In genomic region chr16:2460916-2461315, GRCh38 we compare ENCODE assay signal across 12 cellular contexts. TPM values are rescaled to one million over a fixed set of nuclear protein-coding genes. Genes with fewer than 3 reads are reported as not detected.
DNase-seq lines count a peak whose midpoint lies in the region; ATAC-seq and TF ChIP-seq lines count a peak whose summit lies in the region.
"Had no signal": no experiment of that assay in that cellular context is flagged by ENCODE, and none has a peak within 500 bp of the region (broad histone marks: within the 10 kb centered on the region; RNA-seq: fewer than 3 reads in every experiment).

No MANE protein-coding gene starts in this region.

- H2AK5ac ChIP-seq in H9 (ENCODE audit: insufficient read length, low read length): no peak overlapping the region

- H2BK15ac ChIP-seq in H9 (ENCODE audit: low read depth, low read length): no peak overlapping the region

- no peak overlapping the region for H2AFZ ChIP-seq in H9 (ENCODE audit: low read length)

- H3K23ac ChIP-seq in H9 (ENCODE audit: insufficient read length, low read depth, low read length): no peak overlapping the region

- H2BK5ac ChIP-seq in H9 (ENCODE audit: insufficient read length, low read length): no peak overlapping the region

- no peak overlapping the region for H2BK20ac ChIP-seq in H9 (ENCODE audit: low read depth, low read length, poor library complexity, severe bottlenecking)

- no peaks in the 10 kb centered on the region for H3K27me3 Mint-ChIP-seq in H9 (ENCODE audit: low read depth)

- H3K4me3 Mint-ChIP-seq in H9: peak overlapping the region; percentile 73 to 80

- no peak for ATAC-seq in GM19467 (IDR thresholded peaks at IDR 0.05; ENCODE audit: unreplicated experiment)

- WGBS in H9 (ENCODE audit: extremely low coverage, insufficient read length, low lambda C conversion rate): no CpG with 5 or more reads among the region's 13 CpGs

- peak overlapping the region; percentile 2 for H3K27ac ChIP-seq in AG04450 (ENCODE audit: low read depth, low read length)
- H3K27ac ChIP-seq in H9 (ENCODE audit: insufficient read length, low read depth, low read length): no peak overlapping the region
- H3K27ac ChIP-seq in WERI-Rb-1: peak overlapping the region; percentile 91
- H3K27ac ChIP-seq: lower lobe of right lung had no signal

- peaks cover 9 to 20% of the 10 kb centered on the region in 2 experiments for H3K4me1 Mint-ChIP-seq in H9

- no peak overlapping the region for H2BK12ac ChIP-seq in H9 (ENCODE audit: insufficient read length, low read depth, low read length)

- 0 out of 2 replicates have a peak, but pooled peaks cover 2% of the 10 kb centered on the region for H3K79me2 ChIP-seq in H9 (ENCODE audit: insufficient read depth, low read length)

- H3K27ac Mint-ChIP-seq in H9: no peak overlapping the region

- H3K9me3 Mint-ChIP-seq in H9: no peaks in the 10 kb centered on the region

- no peaks in the 10 kb centered on the region for H4K20me1 ChIP-seq in H9 (ENCODE audit: control insufficient read depth, insufficient read depth, insufficient read length)

- peaks cover 62% of the 10 kb centered on the region for H3K36me3 ChIP-seq in WERI-Rb-1
- H3K36me3 ChIP-seq: lower lobe of right lung had no signal

- CTCF ChIA-PET in AG04450 (lab: Charles Lee): no interaction called here

- H3K4me2 ChIP-seq in H9 (ENCODE audit: insufficient read depth, insufficient read length, low read length): peak overlapping the region; percentile 52

- peaks cover 7% of the 10 kb centered on the region for H3K79me1 ChIP-seq in H9 (ENCODE audit: insufficient read depth, low read depth, low read length, poor library complexity, severe bottlenecking)

- no peak overlapping the region for H3K18ac ChIP-seq in H9 (ENCODE audit: insufficient read length, low read depth, low read length)

- TF ChIP-seq CTCF in AG04450 (IDR thresholded peaks at IDR 0.05; ENCODE audit: low read depth, low read length) (no peak), H9 (conservative IDR thresholded peaks at IDR 0.05) (no peak), WERI-Rb-1 (IDR thresholded peaks at IDR 0.05; ENCODE audit: low read depth, low read length) (no peak)

- H4K5ac ChIP-seq in H9 (ENCODE audit: insufficient read length, low read depth, low read length): no peak overlapping the region

- DNase-seq in AG04450 (ENCODE audit: low read depth, low spot score) (no peak), H9 (no peak), WERI-Rb-1 (no peak), SIG-M5 treated with dmso at 0.1 percent for 504 hours (lab: John Stamatoyannopoulos, UW; ENCODE audit: unreplicated experiment) (no peak), NCI-H2081 treated with DMSO at 0.1 percent for 48 hours (lab: John Stamatoyannopoulos, UW) (no peak), superior temporal gyrus (ENCODE audit: extremely low spot score) (no peak)
- DNase-seq: DMS153, NCI-H446, spleen had no signal

- H4K91ac ChIP-seq in H9 (ENCODE audit: insufficient read length, low read depth, low read length): no peak overlapping the region

- H3K4me3 ChIP-seq in AG04450 (ENCODE audit: low read depth, low read length) (peak overlapping the region; percentile 70), WERI-Rb-1 (ENCODE audit: low read depth, low read length) (peak overlapping the region; percentile 65), iPS-18c (ENCODE audit: insufficient read depth, low read depth, low read length) (peak overlapping the region; percentile 58)

- peak overlapping the region; percentile 32 for H3K9ac ChIP-seq in H9 (ENCODE audit: extremely low read depth, insufficient read length, low read length)

- H3K56ac ChIP-seq in H9 (ENCODE audit: insufficient read length, low read depth, low read length): no peak overlapping the region

- peaks cover 11% of the 10 kb centered on the region for H3K23me2 ChIP-seq in H9 (ENCODE audit: insufficient read length, low read depth, low read length, poor library complexity, severe bottlenecking)

- no peak overlapping the region for H3T11ph ChIP-seq in H9 (ENCODE audit: low read length)

- no peak overlapping the region for H3K14ac ChIP-seq in H9 (ENCODE audit: insufficient read depth, low read length)

- H4K8ac ChIP-seq in H9 (replicated peaks; ENCODE audit: insufficient read length, low read depth, low read length): no peak overlapping the region

- no peaks in the 10 kb centered on the region for H3K9me3 ChIP-seq in AG04450 (ENCODE audit: control insufficient read depth, insufficient read depth, low read length)
- H3K9me3 ChIP-seq in H9 (ENCODE audit: control insufficient read depth, low read depth, low read length): no peaks in the 10 kb centered on the region
- no peaks in the 10 kb centered on the region for H3K9me3 ChIP-seq in WERI-Rb-1 (ENCODE audit: severe bottlenecking)
- H3K9me3 ChIP-seq in iPS-18c (ENCODE audit: control insufficient read depth, insufficient read depth, low read length): no peaks in the 10 kb centered on the region
- H3K9me3 ChIP-seq: lower lobe of right lung, spleen had no signal

- H3K36me3 Mint-ChIP-seq in H9 (ENCODE audit: insufficient read depth in 1 of 3, low read depth in 3 of 3): peaks cover 13 to 47% (median 38%) of the 10 kb centered on the region in 3 experiments; a peak in 6 of 7 replicates

- POLR2A ChIA-PET in AG04450 (lab: Yijun Ruan, JAX): interaction anchor here (1.6 kb wide), 1 partner anchor 31 kb away, joined by 3 read pairs; no protein-coding TSS in a partner anchor

- H3K27me3 ChIP-seq in AG04450 (ENCODE audit: control insufficient read depth, insufficient read depth, low read length): no peaks in the 10 kb centered on the region
- H3K27me3 ChIP-seq in H9 (ENCODE audit: insufficient read depth, low read length): no peaks in the 10 kb centered on the region
- no peaks in the 10 kb centered on the region for H3K27me3 ChIP-seq in WERI-Rb-1 (ENCODE audit: insufficient read depth, low read depth, severe bottlenecking)

- H3K4ac ChIP-seq in H9 (ENCODE audit: low read depth, low read length): no peak overlapping the region

- peaks cover 2% of the 10 kb centered on the region; the same call in 1 of the 2 replicates for H3K4me1 ChIP-seq in H9 (ENCODE audit: insufficient read depth, low read length)

- H2BK120ac ChIP-seq in H9 (ENCODE audit: low read depth, low read length, poor library complexity, severe bottlenecking): no peak overlapping the region

RNA-seq across cellular contexts. Expression of gene TEDC2, which starts 1.0 kb away (rescaled TPM):
- polyA plus RNA-seq in AG04450 (2011; rRNA removed): 1.8 TPM in 2 replicates
- polyA minus RNA-seq in AG04450 (2011; rRNA and poly(A)+ RNA removed): 1.8 and 2.1 TPM in 2 replicates
- total RNA-seq in H9 (2021): 40.7 and 45.4 TPM in 2 replicates

RNA-seq across cellular contexts. Expression of gene NTN3, which starts 10.2 kb away (rescaled TPM):
- polyA plus RNA-seq in AG04450 (2011; rRNA removed): 0.31 and 0.38 TPM in 2 replicates
- polyA minus RNA-seq in AG04450 (2011; rRNA and poly(A)+ RNA removed): 0.28 and 0.30 TPM in 2 replicates
- 1.3 TPM in 2 replicates for total RNA-seq in H9 (2021)

RNA-seq across cellular contexts. Expression of gene TBC1D24, which starts 14.0 kb away (rescaled TPM):
- 6.0 and 6.4 TPM in 2 replicates for polyA plus RNA-seq in AG04450 (2011; rRNA removed)
- polyA minus RNA-seq in AG04450 (2011; rRNA and poly(A)+ RNA removed): 12.0 and 13.2 TPM in 2 replicates
- total RNA-seq in H9 (2021): 19.0 and 19.8 TPM in 2 replicates

RNA-seq across cellular contexts. Expression of gene CCNF, which starts 31.7 kb away (rescaled TPM):
- 2.3 and 2.5 TPM in 2 replicates for polyA plus RNA-seq in AG04450 (2011; rRNA removed)
- polyA minus RNA-seq in AG04450 (2011; rRNA and poly(A)+ RNA removed): 10.2 and 11.3 TPM in 2 replicates
- 61.6 and 62.2 TPM in 2 replicates for total RNA-seq in H9 (2021)

RNA-seq across cellular contexts. Expression of gene ATP6V0C, which starts 52.8 kb away (rescaled TPM):
- 11.0 and 19.9 TPM in 2 replicates for polyA plus RNA-seq in AG04450 (2011; rRNA removed)
- 25.0 and 32.3 TPM in 2 replicates for polyA minus RNA-seq in AG04450 (2011; rRNA and poly(A)+ RNA removed)
- total RNA-seq in H9 (2021): 176 and 184 TPM in 2 replicates
